ENCODE assay signal across 26 cellular contexts in the genomic region with DNA sequence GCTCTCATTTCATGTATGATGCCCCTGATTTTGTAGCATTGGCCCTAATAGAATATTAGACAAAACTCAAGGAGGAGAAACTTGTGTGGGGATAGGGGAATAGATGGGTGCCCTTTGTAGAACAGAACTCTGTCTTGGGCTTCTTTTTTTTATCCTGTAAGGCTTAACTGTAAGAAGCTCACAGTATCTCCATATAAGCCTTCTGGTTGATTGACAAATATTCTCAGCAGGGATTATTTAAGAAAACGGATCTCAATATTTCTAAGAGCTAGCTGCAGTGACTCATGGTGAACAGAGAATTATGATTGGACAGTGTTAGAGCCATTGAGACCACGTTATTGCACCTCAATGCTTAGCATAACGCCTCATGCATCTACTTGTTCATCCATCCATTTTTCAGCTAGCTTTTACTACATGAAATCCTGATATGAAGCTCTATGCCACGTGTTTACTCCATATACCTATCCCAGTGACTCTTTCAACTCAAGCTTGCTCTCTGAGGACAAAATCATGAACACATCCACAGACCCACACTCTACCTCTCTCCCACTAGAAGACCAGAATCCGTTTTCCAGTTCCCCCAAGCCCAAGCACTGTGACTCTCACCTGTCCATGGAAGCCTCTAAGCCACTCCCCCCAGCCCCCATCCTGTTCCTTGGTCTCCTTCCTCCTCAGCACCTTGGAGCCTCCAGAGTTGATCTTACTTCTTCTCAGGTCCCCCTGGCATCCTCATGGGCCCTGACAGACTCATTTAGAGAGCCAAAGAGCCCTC.
DNase-seq lines count a peak whose midpoint lies in the region; ATAC-seq and TF ChIP-seq lines count a peak whose summit lies in the region.
"Had no signal": no experiment of that assay in that cellular context is flagged by ENCODE, and none has a peak within 500 bp of the region (broad histone marks: within the 10 kb centered on the region; RNA-seq: fewer than 3 reads in every experiment).

No MANE protein-coding gene starts in this region.

- no peaks in the 10 kb centered on the region for H4K20me1 ChIP-seq in Karpas-422 (ENCODE audit: insufficient read depth, low read depth, low read length)
- H4K20me1 ChIP-seq: BLaER1 treated with 17β-estradiol and CSF1 and Interleukin-3, amounts not matched to agents 10 nM and 100 nM had no signal

- peak overlapping the region; percentile 84 for H3K9ac ChIP-seq in Karpas-422 (ENCODE audit: low read length)
- H3K9ac ChIP-seq: BLaER1 treated with 17β-estradiol and CSF1 and Interleukin-3, amounts not matched to agents 10 nM and 100 nM had no signal

- intact Hi-C loops in natural killer cell (cut with micrococcal nuclease): no loop called here

- H2AFZ ChIP-seq in Karpas-422 (ENCODE audit: low read length): peak overlapping the region; percentile 27; the same call in 1 of the 2 replicates

- H3K9me3 ChIP-seq in Karpas-422 (ENCODE audit: low read length): peaks cover 3% of the 10 kb centered on the region
- H3K9me3 ChIP-seq: adrenal gland, lower lobe of right lung, SJSA1 had no signal

- peak overlapping the region; percentile 77 for H3K4me2 ChIP-seq in Karpas-422 (ENCODE audit: low read depth, low read length, poor library complexity, severe bottlenecking)
- H3K4me2 ChIP-seq: BLaER1 treated with 17β-estradiol and CSF1 and Interleukin-3, amounts not matched to agents 10 nM and 100 nM had no signal

- TF ChIP-seq CTCF in natural killer cell (IDR thresholded peaks at IDR 0.05): no peak

- peaks cover 14 to 28% (median 19%) of the 10 kb centered on the region in 3 donors for H3K4me1 Mint-ChIP-seq in naive B cell
- H3K4me1 Mint-ChIP-seq in natural killer cell: peaks cover 7 to 13% of the 10 kb centered on the region in 2 donors

- H3K4me3 ChIP-seq in Karpas-422 (ENCODE audit: low read length): peak overlapping the region; percentile 48
- H3K4me3 ChIP-seq: adrenal gland; BLaER1 treated with 17β-estradiol and CSF1 and Interleukin-3, amounts not matched to agents 10 nM and 100 nM; gastroesophageal sphincter; lower lobe of right lung; SJSA1 had no signal

- H3K36me3 Mint-ChIP-seq in naive B cell (peaks cover 3 to 9% of the 10 kb centered on the region in 2 donors), natural killer cell (peaks cover 10% of the 10 kb centered on the region)

- H3K9me2 ChIP-seq in Karpas-422 (replicated peaks; ENCODE audit: insufficient read depth, low read length): no peaks in the 10 kb centered on the region

- no peaks in the 10 kb centered on the region for H3K79me2 ChIP-seq in Karpas-422 (ENCODE audit: low read length)

- H3K36me3 ChIP-seq in Karpas-422 (ENCODE audit: insufficient read depth, low read length): peaks cover 3% of the 10 kb centered on the region; the same call in 1 of the 2 replicates
- H3K36me3 ChIP-seq: adrenal gland; BLaER1 treated with 17β-estradiol and CSF1 and Interleukin-3, amounts not matched to agents 10 nM and 100 nM; gastroesophageal sphincter; lower lobe of right lung had no signal

- H3K9me3 Mint-ChIP-seq in naive B cell (peaks cover 5 to 14% (median 9%) of the 10 kb centered on the region in 7 donors), natural killer cell (no peaks in the 10 kb centered on the region)

- H3K4me1 ChIP-seq in Karpas-422 (ENCODE audit: low read length): peaks cover 60% of the 10 kb centered on the region
- H3K4me1 ChIP-seq: adrenal gland, gastroesophageal sphincter, lower lobe of right lung had no signal

- H3K4me3 Mint-ChIP-seq in naive B cell (peak overlapping the region in 1 of 8 donors; percentile 64), natural killer cell (no peak overlapping the region)
- H3K4me3 Mint-ChIP-seq: naive thymus-derived CD4-positive, alpha-beta T cell had no signal

- H3K27me3 Mint-ChIP-seq in naive B cell: peaks cover 11 to 16% (median 15%) of the 10 kb centered on the region in 3 donors
- peaks cover 0 to 5% of the 10 kb centered on the region in 2 donors for H3K27me3 Mint-ChIP-seq in natural killer cell (ENCODE audit: low read depth in 2 of 2)

- H3K27me3 ChIP-seq in Karpas-422 (ENCODE audit: low read length): no peaks in the 10 kb centered on the region
- H3K27me3 ChIP-seq: adrenal gland; BLaER1 treated with 17β-estradiol and CSF1 and Interleukin-3, amounts not matched to agents 10 nM and 100 nM; gastroesophageal sphincter; SJSA1 had no signal

- H3K27ac Mint-ChIP-seq in naive B cell: peak overlapping the region; percentile 71 to 90 (median 84)
- no peak overlapping the region for H3K27ac Mint-ChIP-seq in natural killer cell
- H3K27ac Mint-ChIP-seq: naive thymus-derived CD4-positive, alpha-beta T cell had no signal

- H3K27ac ChIP-seq in Karpas-422 (ENCODE audit: low read length): peak overlapping the region; percentile 100
- H3K27ac ChIP-seq: adrenal gland; BLaER1 treated with 17β-estradiol and CSF1 and Interleukin-3, amounts not matched to agents 10 nM and 100 nM; gastroesophageal sphincter; lower lobe of right lung; SJSA1; VCaP had no signal

- ATAC-seq in GM18511 (IDR thresholded peaks at IDR 0.05; ENCODE audit: unreplicated experiment) (peak; percentile 2), naive B cell (ENCODE audit: low read depth in 2 of 2) (peak; percentile 8 to 12), HG02970 (IDR thresholded peaks at IDR 0.05; ENCODE audit: low FRiP score, unreplicated experiment) (no peak), natural killer cell (no peak)
- ATAC-seq: gastroesophageal sphincter, lower lobe of right lung, PC-3 had no signal

- DNase-seq in Karpas-422 (peak; percentile 90), astrocyte of the hippocampus (ENCODE audit: low read depth, low spot score) (peak; percentile 30), naive B cell (no peak), natural killer cell (no peak), medulla oblongata (ENCODE audit: extremely low spot score) (no peak), mesenteric fat pad (ENCODE audit: low spot score) (no peak)
- DNase-seq: activated CD4-positive, alpha-beta T cell treated with anti-CD3 and anti-CD28 coated beads, Interleukin-2, amount 50 U/mL, for 4 hours; activated effector memory CD4-positive, alpha-beta T cell treated with anti-CD3 and anti-CD28 coated beads, Interleukin-2, amount 50 U/mL, for 16 hours; adrenal gland; caudate nucleus; Kasumi-1; kidney; lower lobe of right lung; naive thymus-derived CD4-positive, alpha-beta T cell; NCI-H1417; NCI-H2171; PC-3; stimulated activated CD4-positive, alpha-beta T cell treated with anti-CD3 and anti-CD28 coated beads, Interleukin-1b, Interleukin-23, amount 100 ng/mL, for 48 hours; stimulated activated naive CD4-positive, alpha-beta T cell; T-helper 2 cell had no signal

Comparison
In these comparisons a context has a peak if more than half of its experiments do, and no peak if none do; other contexts are left out.
1. ATAC-seq: peak in GM18511 (single experiment) and naive B cell (2 of 2); none in HG02970 (single experiment) and natural killer cell (0 of 3).
2. DNase-seq: peak in Karpas-422 (single experiment) and astrocyte of the hippocampus (single experiment); none in naive B cell (single experiment), natural killer cell (single experiment), medulla oblongata (single experiment) and mesenteric fat pad (single experiment).
3. H3K27ac Mint-ChIP-seq: peak in naive B cell (6 of 6); none in natural killer cell (0 of 2).